ENCODE assay signal across 9 cellular contexts in the genomic region with DNA sequence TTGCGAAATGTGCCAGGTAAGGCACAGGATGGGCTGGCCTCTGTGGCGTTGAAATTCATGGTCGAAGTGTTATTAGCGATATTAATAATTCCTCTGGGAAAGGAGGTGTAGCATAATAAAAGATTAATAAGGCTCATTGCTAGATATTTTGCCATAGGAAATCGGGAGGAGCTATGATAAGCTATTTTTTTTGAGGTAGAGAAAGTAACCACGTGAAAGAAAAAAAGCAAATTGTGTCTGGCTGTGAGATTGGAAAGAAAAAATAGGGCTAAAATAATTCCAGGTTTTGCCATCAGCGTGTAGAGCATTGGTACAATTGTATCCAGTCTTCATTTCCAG. TPM values are rescaled to one million over a fixed set of nuclear protein-coding genes. Genes with fewer than 3 reads are reported as not detected.
A peak's percentile ranks its signal among the peaks of the same experiment; 100 is the strongest.
DNase-seq lines count a peak whose midpoint lies in the region; ATAC-seq and TF ChIP-seq lines count a peak whose summit lies in the region.
"Had no signal": no experiment of that assay in that cellular context is flagged by ENCODE, and none has a peak within 500 bp of the region (broad histone marks: within the 10 kb centered on the region; RNA-seq: fewer than 3 reads in every experiment).

No MANE protein-coding gene starts in this region.

- no peaks in the 10 kb centered on the region; the same call in 1 of the 2 replicates for H4K20me1 ChIP-seq in GM23338 (replicated peaks; ENCODE audit: insufficient read depth)

- H3K4me1 Mint-ChIP-seq in GM23338 = peaks cover 29% of the 10 kb centered on the region

- DNase-seq in GM23338 (ENCODE audit: low spot score) (no peak), skeletal muscle cell (ENCODE audit: low read depth) (no peak), AG08395 (ENCODE audit: low spot score) (no peak), NCI-H146 (lab: John Stamatoyannopoulos, UW) (no peak), SW 1271 (lab: John Stamatoyannopoulos, UW) (no peak)
- DNase-seq: SHP77 treated with DMSO at 0.1 percent for 48 hours had no signal

- no peaks in the 10 kb centered on the region for H3K36me3 ChIP-seq in GM23338 (ENCODE audit: insufficient read depth)
- no peaks in the 10 kb centered on the region for H3K36me3 ChIP-seq in gastroesophageal sphincter

- H3K27me3 ChIP-seq in GM23338 (ENCODE audit: insufficient read depth) (peaks cover 36% of the 10 kb centered on the region), gastroesophageal sphincter (no peaks in the 10 kb centered on the region)

- H3K9me2 ChIP-seq in GM23338 (ENCODE audit: insufficient read depth) = no peaks in the 10 kb centered on the region

- peaks cover 11% of the 10 kb centered on the region; the same call in 2 of the 3 replicates for H3K9me3 Mint-ChIP-seq in GM23338

- H3K9me3 ChIP-seq in gastroesophageal sphincter = no peaks in the 10 kb centered on the region

- H3K4me3 Mint-ChIP-seq in GM23338 = peak overlapping the region; percentile 86

- no peak for TF ChIP-seq POLR2A in gastroesophageal sphincter (IDR thresholded peaks at IDR 0.05)

- H3K27ac ChIP-seq in GM23338 (ENCODE audit: low read depth) = no peak overlapping the region
- peak overlapping the region in 3 of 4 donors; percentile 89 to 91 (median 90) for H3K27ac ChIP-seq in gastroesophageal sphincter

- H3K27ac Mint-ChIP-seq in GM23338 = no peak overlapping the region

- H3K4me1 ChIP-seq in GM23338 (ENCODE audit: insufficient read depth) = peaks cover 17% of the 10 kb centered on the region
- H3K4me1 ChIP-seq in gastroesophageal sphincter = peaks cover 0 to 28% (median 3%) of the 10 kb centered on the region in 3 donors

- TF ChIP-seq CTCF in GM23338 (conservative IDR thresholded peaks at IDR 0.05; ENCODE audit: low read depth in 2 of 2) (no peak), WI38 (IDR thresholded peaks at IDR 0.05; ENCODE audit: low read depth, low read length) (no peak), gastroesophageal sphincter (IDR thresholded peaks at IDR 0.05) (no peak)

- H3K36me3 Mint-ChIP-seq in GM23338 (ENCODE audit: low read depth) = peaks cover 3% of the 10 kb centered on the region; the same call in 2 of the 3 replicates

- H3K4me3 ChIP-seq in GM23338 (peak overlapping the region; percentile 76), WI38 (ENCODE audit: low read depth, low read length) (peak overlapping the region; percentile 91), gastroesophageal sphincter (peak overlapping the region; percentile 95 to 97), skeletal muscle cell (ENCODE audit: low read depth, low read length) (peak overlapping the region; percentile 68)

- peaks cover 20% of the 10 kb centered on the region for H3K27me3 Mint-ChIP-seq in GM23338 (ENCODE audit: insufficient read depth, low read depth, poor library complexity)

- WGBS in gastroesophageal sphincter (ENCODE audit: low coverage in 1 of 2), 2 donors = 2 to 3% methylated on average over 6 to 7 of the region's 7 CpGs

- no peaks in the 10 kb centered on the region; the same call in none of the 2 replicates for H3K79me2 ChIP-seq in GM23338 (replicated peaks; ENCODE audit: insufficient read depth)

- peak overlapping the region; percentile 87; the same call in 1 of the 2 replicates for H2AFZ ChIP-seq in GM23338

- peak overlapping the region; percentile 94 for H3K4me2 ChIP-seq in GM23338

- TF ChIP-seq EP300 in gastroesophageal sphincter (IDR thresholded peaks at IDR 0.05) = no peak

- ATAC-seq in GM23338 (no peak), gastroesophageal sphincter (no peak), GM18858 (IDR thresholded peaks at IDR 0.05; ENCODE audit: unreplicated experiment) (no peak)

- H3F3A ChIP-seq in GM23338 (replicated peaks; ENCODE audit: low read depth) = 0 out of 2 replicates have a peak, but pooled peaks cover 3% of the 10 kb centered on the region

TF ChIP-seq in GM23338, 12 proteins besides CTCF, POLR2A, EP300 and RAD21:
- TF ChIP-seq ZNF331 (CRISPR knock-in tag; IDR thresholded peaks at IDR 0.05; ENCODE audit: low read depth) = no peak
- no peak for TF ChIP-seq POLR2AphosphoS5 (IDR thresholded peaks at IDR 0.05; ENCODE audit: low read depth)
- no peak for TF ChIP-seq REST (IDR thresholded peaks at IDR 0.05; ENCODE audit: unreplicated experiment)
- no peak for TF ChIP-seq ZNF114 (CRISPR knock-in tag; IDR thresholded peaks at IDR 0.05)
- TF ChIP-seq EZH2phosphoT487 (IDR thresholded peaks at IDR 0.05; ENCODE audit: unreplicated experiment) = no peak
- TF ChIP-seq CREB1 (CRISPR knock-in tag; IDR thresholded peaks at IDR 0.05; ENCODE audit: low read depth) = no peak
- no peak for TF ChIP-seq STAT1 (IDR thresholded peaks at IDR 0.05; ENCODE audit: unreplicated experiment)

RNA-seq across cellular contexts. Expression of gene TANC2, which starts 1.0 kb away (rescaled TPM):
- 4.7 and 5.9 TPM in 2 replicates for total RNA-seq in GM23338 (2014; rRNA removed; shearing (Covaris generic))
- polyA plus RNA-seq in GM23338 (2016; fragmentation: Nextera tagmentation; extraction: Ambion mirVana) = 1.5 and 1.7 TPM in 2 replicates
- total RNA-seq in gastroesophageal sphincter = 10 to 100 TPM in 3 of 4 donors, 1 to 10 TPM in 1; 6.4 to 50.9 (median 20.1) TPM
